Comparison of ENCODE assay signal across 24 cellular contexts in the genomic region with DNA sequence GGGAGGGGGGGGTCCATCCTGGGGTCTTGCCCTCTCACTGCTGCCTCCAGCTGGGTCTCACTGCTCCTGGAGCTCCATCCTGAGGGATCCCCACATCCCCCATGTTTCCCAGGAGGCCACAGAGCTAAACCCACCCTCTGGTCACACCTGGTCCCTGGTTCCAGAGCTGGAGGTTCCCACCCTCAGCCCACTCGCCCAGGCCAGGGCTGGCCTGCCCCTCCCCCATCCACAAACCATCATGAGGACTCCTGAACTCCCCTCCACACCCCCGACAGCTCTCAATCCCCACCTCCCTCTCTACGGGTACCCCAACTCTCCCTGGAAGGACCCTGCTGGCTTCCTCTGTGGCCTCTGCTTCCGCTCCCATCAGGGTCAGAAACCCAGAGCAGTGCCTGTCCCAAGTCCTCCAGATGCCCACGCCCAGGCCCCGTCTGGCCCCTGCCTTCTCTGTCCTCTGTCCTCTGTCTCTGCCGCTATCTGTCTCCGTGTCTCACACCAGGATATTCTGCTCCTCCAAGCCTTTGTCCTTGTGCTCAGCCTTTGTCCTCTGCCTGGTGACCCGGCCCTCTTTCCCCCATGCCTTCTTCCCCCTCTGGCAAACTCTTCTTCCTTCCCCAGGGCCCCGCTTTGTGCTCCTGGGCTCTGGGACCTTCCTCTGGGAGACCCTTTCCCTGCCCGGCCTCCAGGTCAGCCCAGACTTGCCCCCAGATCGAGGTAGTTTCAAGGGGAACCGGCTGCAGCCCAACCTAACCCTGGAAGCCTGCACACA.
DNase-seq lines count a peak whose midpoint lies in the region; ATAC-seq, FAIRE-seq and TF ChIP-seq lines count a peak whose summit lies in the region.
"Had no signal": no experiment of that assay in that cellular context is flagged by ENCODE, and none has a peak within 500 bp of the region (broad histone marks: within the 10 kb centered on the region; RNA-seq: fewer than 3 reads in every experiment).

No MANE protein-coding gene starts in this region.

- H3K79me2 ChIP-seq in HepG2 (ENCODE audit: insufficient read depth, low read length) (no peaks in the 10 kb centered on the region), endothelial cell of umbilical vein (ENCODE audit: control insufficient read depth, insufficient read depth, low read length) (no peaks in the 10 kb centered on the region)

- no peaks in the 10 kb centered on the region for H3K9me3 Mint-ChIP-seq in neural crest cell
- H3K9me3 Mint-ChIP-seq: CD8-positive, alpha-beta T cell had no signal

- H3K4me1 ChIP-seq in HepG2 (ENCODE audit: insufficient read depth, low read length), result peaks cover 14% of the 10 kb centered on the region
- H3K4me1 ChIP-seq in right lobe of liver, result no peaks in the 10 kb centered on the region
- no peaks in the 10 kb centered on the region for H3K4me1 ChIP-seq in endothelial cell of umbilical vein (ENCODE audit: control insufficient read depth, extremely low read depth, insufficient read depth, low read length)
- H3K4me1 ChIP-seq in HAP-1, result peaks cover 5% of the 10 kb centered on the region
- H3K4me1 ChIP-seq: Caco-2 had no signal

- in situ Hi-C loops in HepG2 (cut with HindIII; ENCODE audit: extremely low pct_ligation_motif_present, low pct_unique_long_range_greater_than_20kb), result no loop called here
- in situ Hi-C loops in HAP-1 (cut with MboI; ENCODE audit: low sequenced_read_pairs), result no loop called here

- H3K27me3 ChIP-seq in HepG2 (ENCODE audit: control insufficient read depth in 1 of 2, insufficient read depth in 2 of 2, low read length in 2 of 2) (peaks cover 32 to 98% of the 10 kb centered on the region in 2 experiments), right lobe of liver (no peaks in the 10 kb centered on the region), endothelial cell of umbilical vein (ENCODE audit: control insufficient read depth in 2 of 2, insufficient read depth in 2 of 2, low read length in 2 of 2) (peaks cover 23 to 31% of the 10 kb centered on the region in 2 experiments), HAP-1 (ENCODE audit: low read depth) (peaks cover 13% of the 10 kb centered on the region)

- DNase-seq in HepG2 (ENCODE audit: low spot score) (no peak), right lobe of liver (no peak), endothelial cell of umbilical vein (ENCODE audit: low read depth, low spot score) (no peak), neural crest cell (ENCODE audit: low read depth, low spot score) (no peak), SIG-M5 (lab: John Stamatoyannopoulos, UW) (no peak), HAP-1 (ENCODE audit: low spot score in 2 of 2) (no peak)
- DNase-seq in activated CD4-positive, alpha-beta T cell treated with anti-CD3 and anti-CD28 coated beads, Interleukin-2, amount 50 U/mL, for 48 hours, result no peak
- DNase-seq: Caco-2; CD8-positive, alpha-beta T cell; GM23248; HCEC 1CT; Karpas-422; NCI-H1092; NCI-H1417 treated with DMSO at 0.1 percent for 48 hours; NCI-H1694 treated with DMSO at 0.1 percent for 48 hours; NCI-H2081; NCI-H2227 treated with DMSO at 0.1 percent for 48 hours; NCI-H526 treated with DMSO at 0.1 percent for 48 hours had no signal

- no peak overlapping the region for H3K4me3 Mint-ChIP-seq in neural crest cell
- H3K4me3 Mint-ChIP-seq: B cell; CD8-positive, alpha-beta T cell had no signal

- dilution Hi-C loops in endothelial cell of umbilical vein (cut with MboI; ENCODE audit: extremely low pct_ligation_motif_present, low sequenced_read_pairs), result no loop called here

- POLR2A ChIA-PET in HepG2 (lab: Yijun Ruan, JAX) (no interaction called here), endothelial cell of umbilical vein (lab: Charles Lee) (no interaction called here)

- no peaks in the 10 kb centered on the region for H3K9me1 ChIP-seq in endothelial cell of umbilical vein (replicated peaks; ENCODE audit: control insufficient read depth, extremely low read depth, insufficient read depth, low read length)

- H3K27ac ChIP-seq in HepG2 (ENCODE audit: extremely low read length, insufficient read depth, low read length), result no peak overlapping the region
- no peak overlapping the region for H3K27ac ChIP-seq in right lobe of liver
- H3K27ac ChIP-seq in endothelial cell of umbilical vein (ENCODE audit: insufficient read depth, low read depth, low read length), result no peak overlapping the region
- H3K27ac ChIP-seq: 22Rv1, C4-2B, GM23248, SJSA1 had no signal

- H3K36me3 Mint-ChIP-seq in neural crest cell (ENCODE audit: low read depth), result no peaks in the 10 kb centered on the region
- H3K36me3 Mint-ChIP-seq: CD8-positive, alpha-beta T cell had no signal

- H2AFZ ChIP-seq in HepG2 (ENCODE audit: low read length), result no peak overlapping the region
- no peak overlapping the region for H2AFZ ChIP-seq in endothelial cell of umbilical vein (ENCODE audit: low read depth, low read length)
- H2AFZ ChIP-seq: GM23248 had no signal

- peaks cover 45% of the 10 kb centered on the region for H3K4me1 Mint-ChIP-seq in neural crest cell
- H3K4me1 Mint-ChIP-seq: B cell had no signal

- peak overlapping the region; percentile 46 for H3K27ac Mint-ChIP-seq in neural crest cell (ENCODE audit: unreplicated experiment)
- H3K27ac Mint-ChIP-seq: B cell; CD8-positive, alpha-beta T cell had no signal

- ATAC-seq in HepG2, result peak; percentile 22
- ATAC-seq in right lobe of liver, result no peak
- ATAC-seq: CD8-positive, alpha-beta T cell; Right ventricle myocardium inferior had no signal

- no peak overlapping the region for H3K9ac ChIP-seq in HepG2 (ENCODE audit: insufficient read depth, low read depth, low read length)
- no peak overlapping the region for H3K9ac ChIP-seq in endothelial cell of umbilical vein (replicated peaks; ENCODE audit: extremely low read depth, insufficient read depth, low read length)
- H3K9ac ChIP-seq: GM23248 had no signal

- intact Hi-C loops in HepG2 (cut with micrococcal nuclease; ENCODE audit: unreplicated experiment) (no loop called here), right lobe of liver (cut with DNase I) (no loop called here), endothelial cell of umbilical vein (cut with micrococcal nuclease) (no loop called here)

- H3K4me3 ChIP-seq in HepG2 (replicated peaks in 1 of 3; ENCODE audit: insufficient read depth in 1 of 3, low read depth in 2 of 3, low read length in 3 of 3), result no peak overlapping the region
- no peak overlapping the region for H3K4me3 ChIP-seq in right lobe of liver
- no peak overlapping the region for H3K4me3 ChIP-seq in endothelial cell of umbilical vein (replicated peaks in 1 of 3; ENCODE audit: insufficient read depth in 1 of 3, low read depth in 1 of 3, low read length in 3 of 3)
- H3K4me3 ChIP-seq in HAP-1, result no peak overlapping the region
- H3K4me3 ChIP-seq: GM23248, SJSA1 had no signal

- TF ChIP-seq RAD21 in HepG2 (CRISPR knock-in tag; IDR thresholded peaks at IDR 0.05), result no peak

- TF ChIP-seq CTCF in HepG2 (CRISPR knock-in tag; IDR thresholded peaks at IDR 0.05), result no peak
- TF ChIP-seq CTCF in right lobe of liver (IDR thresholded peaks at IDR 0.05), result no peak
- TF ChIP-seq CTCF in endothelial cell of umbilical vein (IDR thresholded peaks at IDR 0.05; ENCODE audit: extremely low read depth in 1 of 2, insufficient read depth in 1 of 2, low read depth in 1 of 2, low read length in 2 of 2), result no peak
- no peak for TF ChIP-seq CTCF in neural crest cell (conservative IDR thresholded peaks at IDR 0.05)

- BruUV-seq in HepG2 (replicated peaks; lab: Mats Ljungman, UMichigan), result no TSS peak
- no TSS peak for BruUV-seq in endothelial cell of umbilical vein (replicated peaks; lab: Mats Ljungman, UMichigan)

- no peak for FAIRE-seq in HepG2 (lab: Jason Lieb, UNC)
- FAIRE-seq in endothelial cell of umbilical vein (lab: Jason Lieb, UNC), result no peak
- FAIRE-seq: G401.6 had no signal

- H3K27me3 Mint-ChIP-seq in neural crest cell (ENCODE audit: low read depth), result peaks cover 18% of the 10 kb centered on the region

- TF ChIP-seq EP300 in HepG2 (IDR thresholded peaks at IDR 0.05; ENCODE audit: low read depth in 2 of 2, low read length in 2 of 2) (no peak), HepG2 (CRISPR knock-in tag; IDR thresholded peaks at IDR 0.05; ENCODE audit: borderline replicate concordance) (no peak)

- WGBS in HepG2 (ENCODE audit: low lambda C conversion rate), result 4% methylated on average over 13 of the region's 13 CpGs
- WGBS in right lobe of liver (ENCODE audit: insufficient coverage, low coverage, low lambda C conversion rate, missing lambda C conversion rate), result 56% methylated on average over 10 of the region's 13 CpGs

- H4K20me1 ChIP-seq in HepG2 (ENCODE audit: insufficient read depth, low read length) (no peaks in the 10 kb centered on the region), endothelial cell of umbilical vein (replicated peaks; ENCODE audit: control insufficient read depth, extremely low read depth, insufficient read depth, low read length) (no peaks in the 10 kb centered on the region)

- CTCF ChIA-PET in HepG2 (lab: Yijun Ruan, JAX; ENCODE audit: low intra/inter-chr PET ratio, low total read pairs), result no interaction called here
- CTCF ChIA-PET in endothelial cell of umbilical vein (lab: Charles Lee), result no interaction called here

- TF ChIP-seq POLR2A in HepG2 (IDR thresholded peaks at IDR 0.05; ENCODE audit: insufficient read depth in 1 of 2, low read depth in 2 of 2, low read length in 2 of 2) (no peak), right lobe of liver (IDR thresholded peaks at IDR 0.05) (no peak), endothelial cell of umbilical vein (IDR thresholded peaks at IDR 0.05; ENCODE audit: low read depth, low read length) (no peak)

- no peaks in the 10 kb centered on the region for H3K36me3 ChIP-seq in HepG2 (replicated peaks in 1 of 2; ENCODE audit: control insufficient read depth in 1 of 2, insufficient read depth in 2 of 2, low read length in 2 of 2)
- H3K36me3 ChIP-seq in right lobe of liver, result no peaks in the 10 kb centered on the region
- H3K36me3 ChIP-seq in endothelial cell of umbilical vein (ENCODE audit: control insufficient read depth in 2 of 2, extremely low read depth in 1 of 2, insufficient read depth in 2 of 2, low read length in 2 of 2), result no peaks in the 10 kb centered on the region
- H3K36me3 ChIP-seq in HAP-1 (replicated peaks), result no peaks in the 10 kb centered on the region
- H3K36me3 ChIP-seq: SJSA1 had no signal

- 0 out of 2 replicates have a peak overlapping the region, but pooled peaks have one; percentile 4 for H3K4me2 ChIP-seq in HepG2 (ENCODE audit: low read depth, low read length)
- H3K4me2 ChIP-seq in endothelial cell of umbilical vein (ENCODE audit: insufficient read depth, low read length), result no peak overlapping the region

- H3K9me3 ChIP-seq in HepG2 (ENCODE audit: low read length), result no peaks in the 10 kb centered on the region
- no peaks in the 10 kb centered on the region for H3K9me3 ChIP-seq in right lobe of liver
- no peaks in the 10 kb centered on the region for H3K9me3 ChIP-seq in endothelial cell of umbilical vein (replicated peaks; ENCODE audit: control insufficient read depth, insufficient read depth, low read length)
- no peaks in the 10 kb centered on the region for H3K9me3 ChIP-seq in HAP-1
- H3K9me3 ChIP-seq: Caco-2, SJSA1 had no signal

TF ChIP-seq in HepG2, 621 proteins besides CTCF, POLR2A, EP300 and RAD21 (continues in another document):
- no peak for TF ChIP-seq ZSCAN30 (CRISPR knock-in tag; IDR thresholded peaks at IDR 0.05)

TF ChIP-seq in endothelial cell of umbilical vein, 7 proteins besides CTCF, POLR2A, EP300 and RAD21 (continues in another document):
- peak; percentile 32 for TF ChIP-seq EZH2 (IDR thresholded peaks at IDR 0.05; ENCODE audit: borderline replicate concordance, low read depth, low read length, severe bottlenecking)
